In the genomic region with DNA sequence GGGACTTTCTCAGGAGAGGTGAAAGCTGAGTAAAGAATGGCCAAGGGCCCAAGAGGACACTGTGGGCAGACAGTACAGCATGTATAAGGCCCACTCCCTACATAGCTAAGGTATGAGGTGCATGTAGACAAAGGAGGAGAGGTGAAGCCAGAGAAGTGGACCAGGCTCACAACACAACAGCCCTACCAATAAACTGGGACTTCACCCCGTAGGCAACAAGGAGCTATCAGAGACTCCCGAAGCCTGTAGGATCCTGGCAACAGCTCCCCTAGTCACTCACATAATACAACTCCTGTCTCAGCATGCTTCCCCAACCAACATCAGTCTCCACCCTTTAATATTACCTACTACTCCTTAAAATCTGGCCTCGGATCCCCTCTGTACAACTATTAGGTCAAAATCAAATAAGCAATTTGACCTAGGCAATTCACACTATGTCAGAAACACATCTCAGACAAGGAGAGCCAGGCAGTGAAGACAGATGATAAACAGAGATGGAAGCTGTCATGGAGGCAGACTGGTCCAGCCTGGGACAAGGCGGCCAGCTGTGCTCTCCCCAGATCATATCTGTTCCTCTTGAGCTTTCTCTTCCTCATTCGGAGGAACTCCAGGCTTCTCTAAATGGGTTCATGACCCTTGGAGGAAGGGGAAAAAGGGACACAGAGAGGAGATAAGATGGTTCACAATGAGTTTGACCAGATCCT, we compare ENCODE assay signal across 8 cellular contexts. TPM values are rescaled to one million over a fixed set of nuclear protein-coding genes. Genes with fewer than 3 reads are reported as not detected.
DNase-seq lines count a peak whose midpoint lies in the region; ATAC-seq and TF ChIP-seq lines count a peak whose summit lies in the region.

No MANE protein-coding gene starts in this region.

- H3K9me3 ChIP-seq in PC-3 (ENCODE audit: low read length) (no peaks in the 10 kb centered on the region), psoas muscle (no peaks in the 10 kb centered on the region), testis (no peaks in the 10 kb centered on the region)

- BruUV-seq in PC-3 (replicated peaks; lab: Mats Ljungman, UMichigan), result TSS peak; percentile 32

- H3K4me3 Mint-ChIP-seq in endothelial cell (ENCODE audit: unreplicated experiment), result peak overlapping the region; percentile 93

- H3K27ac Mint-ChIP-seq in endothelial cell (ENCODE audit: unreplicated experiment), result no peak overlapping the region

- H3K4me3 ChIP-seq in GM12875 (ENCODE audit: low read depth, low read length) (peak overlapping the region; percentile 93), PC-3 (ENCODE audit: low read length) (peak overlapping the region; percentile 82), psoas muscle (peak overlapping the region; percentile 83), testis (peak overlapping the region in 1 of 2 donors; percentile 81)

- intact Hi-C loops in PC-3 (cut with micrococcal nuclease) (loop anchor here (5.0 kb wide), 2 partner anchors 273 to 583 kb away; a partner anchor contains a TSS), psoas muscle (cut with DNase I) (loop anchor here (2.0 to 5.0 kb wide), 3 partner anchors 173 to 253 kb away; a partner anchor contains a TSS), testis (cut with DNase I; ENCODE audit: low total_unique reads) (loop anchor here (5.0 kb wide), 1 partner anchor 253 kb away; no protein-coding TSS in a partner anchor)

- no peaks in the 10 kb centered on the region for H3K27me3 ChIP-seq in PC-3 (ENCODE audit: low read length)
- no peaks in the 10 kb centered on the region for H3K27me3 ChIP-seq in psoas muscle (ENCODE audit: insufficient read depth in 3 of 3, low read length in 2 of 3)
- H3K27me3 ChIP-seq in testis, result no peaks in the 10 kb centered on the region

- H3K9me3 Mint-ChIP-seq in endothelial cell (ENCODE audit: unreplicated experiment), result no peaks in the 10 kb centered on the region

- 75 to 89% (median 77%) methylated on average over 5 of the region's 5 CpGs for WGBS in psoas muscle, 3 donors
- 42 to 61% methylated on average over 5 of the region's 5 CpGs for WGBS in testis, 2 donors

- peaks cover 33% of the 10 kb centered on the region for H3K4me1 Mint-ChIP-seq in endothelial cell (ENCODE audit: unreplicated experiment)

- H3K4me2 ChIP-seq in PC-3 (ENCODE audit: low read length), result peak overlapping the region; percentile 96

- H3F3A ChIP-seq in PC-3 (ENCODE audit: low read length, unreplicated experiment), result no peaks in the 10 kb centered on the region

- TF ChIP-seq CTCF in GM12875 (IDR thresholded peaks at IDR 0.05; ENCODE audit: borderline replicate concordance, insufficient read depth, low read depth, low read length) (no peak), PC-3 (conservative IDR thresholded peaks at IDR 0.05; ENCODE audit: low read depth, low read length) (no peak), endothelial cell (IDR thresholded peaks at IDR 0.05; ENCODE audit: unreplicated experiment) (no peak), psoas muscle (IDR thresholded peaks at IDR 0.05) (no peak), testis (IDR thresholded peaks at IDR 0.05) (no peak)

- no peak for ATAC-seq in PC-3
- no peak for ATAC-seq in psoas muscle
- no peak for ATAC-seq in GM21526 (IDR thresholded peaks at IDR 0.05; ENCODE audit: low FRiP score, unreplicated experiment)
- no peak for ATAC-seq in GM18867 (IDR thresholded peaks at IDR 0.05; ENCODE audit: unreplicated experiment)

- POLR2A ChIA-PET in PC-3 (lab: Charles Lee; ENCODE audit: unreplicated experiment), result interaction anchor here (0.6 kb wide), 1 partner anchor 587 kb away, joined by 3 read pairs; no protein-coding TSS in a partner anchor

- H3K79me2 ChIP-seq in PC-3 (ENCODE audit: low read length), result peaks cover 56% of the 10 kb centered on the region

- H3K9me2 ChIP-seq in PC-3 (replicated peaks; ENCODE audit: low read length), result no peaks in the 10 kb centered on the region

- DNase-seq in PC-3 (no peak), endothelial cell (ENCODE audit: low spot score) (no peak), psoas muscle (no peak), testis (no peak), NCI-H1436 (lab: John Stamatoyannopoulos, UW) (no peak)

- H3K9ac ChIP-seq in PC-3 (ENCODE audit: low read length), result peak overlapping the region; percentile 77

- H3K27ac ChIP-seq in PC-3 (ENCODE audit: low read length), result no peak overlapping the region
- no peak overlapping the region for H3K27ac ChIP-seq in psoas muscle
- H3K27ac ChIP-seq in testis, result no peak overlapping the region

- peaks cover 21% of the 10 kb centered on the region for H3K4me1 ChIP-seq in PC-3 (ENCODE audit: insufficient read depth, low read length)
- H3K4me1 ChIP-seq in psoas muscle, result peaks cover 12% of the 10 kb centered on the region
- peaks cover 20% of the 10 kb centered on the region for H3K4me1 ChIP-seq in testis

- peaks cover 14% of the 10 kb centered on the region; the same call in 1 of the 2 replicates for H4K20me1 ChIP-seq in PC-3 (ENCODE audit: low read length)

- CTCF ChIA-PET in PC-3 (lab: Charles Lee), result interaction anchor here (0.5 to 2.9 kb wide), 6 partner anchors 72 to 602 kb away, joined by 3 to 20 read pairs (median 11); a partner anchor contains a TSS

- TF ChIP-seq POLR2A in testis (IDR thresholded peaks at IDR 0.05), result no peak

- H3K36me3 ChIP-seq in PC-3 (ENCODE audit: low read depth, low read length), result peaks cover 12% of the 10 kb centered on the region
- peaks cover 0 to 4% of the 10 kb centered on the region in 2 donors for H3K36me3 ChIP-seq in psoas muscle (ENCODE audit: insufficient read depth in 1 of 2, low read depth in 1 of 2)
- no peaks in the 10 kb centered on the region for H3K36me3 ChIP-seq in testis (ENCODE audit: low read depth, missing control alignments)

- H2AFZ ChIP-seq in PC-3 (ENCODE audit: low read length), result no peak overlapping the region

- H3K27me3 Mint-ChIP-seq in endothelial cell (ENCODE audit: unreplicated experiment), result peaks cover 14% of the 10 kb centered on the region

- peaks cover 17% of the 10 kb centered on the region for H3K36me3 Mint-ChIP-seq in endothelial cell (ENCODE audit: low read depth, unreplicated experiment)

RNA-seq across cellular contexts. Expression of a gene that starts 1.4 kb away (rescaled TPM):
- total RNA-seq in PC-3 (2014; rRNA removed) (25.5 and 27.8 TPM in 2 replicates), endothelial cell (ENCODE audit: unreplicated experiment) (25.0 TPM), psoas muscle (1 to 10 TPM; 1.8 to 3.5 (median 2.3) TPM), testis (10 to 100 TPM; 11.1 to 12.5 TPM)
- polyA plus RNA-seq in psoas muscle (1 to 10 TPM in 2 of 3 donors, under 1 TPM in 1; 0.86 to 2.1 (median 1.5) TPM), testis (ENCODE audit: insufficient read depth, low read depth, low replicate concordance) (7.2 TPM)
